ENCODE assay signal across 1 cellular context in genomic region chrX:145953628-145954027, GRCh38.
TF ChIP-seq lines count a peak whose summit lies in the region.

No MANE protein-coding gene starts in this region.

TF ChIP-seq in liver, 16 proteins besides CTCF, POLR2A, EP300 and RAD21 (continued from another document):
- TF ChIP-seq ATF3 (IDR thresholded peaks at IDR 0.05) (no peak), RXRA (IDR thresholded peaks at IDR 0.05) (no peak)
TF ChIP-seq in liver: peak in this region for 0.
